12 cellular contexts compared by ENCODE assay signal in the genomic region with DNA sequence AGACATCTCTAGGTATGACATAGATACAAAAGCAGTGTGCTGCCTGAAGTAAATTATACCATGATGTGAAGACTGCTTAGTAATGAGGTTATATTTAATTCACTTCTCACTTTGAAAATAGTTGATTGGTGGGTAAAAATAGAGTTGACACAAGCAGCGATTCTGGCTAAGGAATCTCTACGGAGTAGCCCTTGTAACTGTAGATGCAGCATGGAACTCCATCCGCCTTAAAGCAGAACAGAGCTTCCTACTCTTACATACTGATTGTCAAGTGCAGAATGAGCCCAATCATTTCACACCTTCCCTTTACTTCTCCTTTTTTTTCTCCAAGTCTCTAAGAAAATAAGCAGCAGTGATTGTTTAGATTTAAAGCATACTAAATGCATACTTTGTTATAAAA.
DNase-seq lines count a peak whose midpoint lies in the region; ATAC-seq and TF ChIP-seq lines count a peak whose summit lies in the region.
"Had no signal": no experiment of that assay in that cellular context is flagged by ENCODE, and none has a peak within 500 bp of the region (broad histone marks: within the 10 kb centered on the region; RNA-seq: fewer than 3 reads in every experiment).

No MANE protein-coding gene starts in this region.

- no peaks in the 10 kb centered on the region for H3K9me3 ChIP-seq in osteoblast (ENCODE audit: low read depth, low read length)
- H3K9me3 ChIP-seq: HAP-1 had no signal

- no peaks in the 10 kb centered on the region for H3K4me1 ChIP-seq in osteoblast (ENCODE audit: insufficient read depth, low read length)
- H3K4me1 ChIP-seq: HAP-1 had no signal

- no peak overlapping the region for H3K4me3 ChIP-seq in osteoblast (ENCODE audit: insufficient read depth, low read length)
- H3K4me3 ChIP-seq: HAP-1 had no signal

- ATAC-seq in HG02870 (IDR thresholded peaks at IDR 0.05; ENCODE audit: unreplicated experiment) (peak; percentile 43), HG03520 (IDR thresholded peaks at IDR 0.05; ENCODE audit: unreplicated experiment) (peak; percentile 49), left lobe of liver (no peak)

- no peak overlapping the region for H2AFZ ChIP-seq in osteoblast (ENCODE audit: low read length)

- no peak overlapping the region for H3K4me2 ChIP-seq in osteoblast (ENCODE audit: insufficient read depth, low read length)

- no peaks in the 10 kb centered on the region for H3K79me2 ChIP-seq in osteoblast (ENCODE audit: insufficient read depth, low read length)

- no peaks in the 10 kb centered on the region for H4K20me1 ChIP-seq in osteoblast (ENCODE audit: insufficient read depth, low read length)

- no peak for TF ChIP-seq CTCF in osteoblast (IDR thresholded peaks at IDR 0.05; ENCODE audit: extremely low read depth, low read depth, low read length)

- no peaks in the 10 kb centered on the region for H3K36me3 ChIP-seq in osteoblast (ENCODE audit: insufficient read depth, low read length)
- H3K36me3 ChIP-seq: HAP-1 had no signal

- no peaks in the 10 kb centered on the region for H3K27me3 ChIP-seq in osteoblast (ENCODE audit: insufficient read depth, low read length)

- DNase-seq in NOMO-1 treated with dmso at 0.1 percent for 144 hours (lab: John Stamatoyannopoulos, UW; ENCODE audit: unreplicated experiment) (peak; percentile 2), putamen (ENCODE audit: low spot score) (peak; percentile 5), osteoblast (ENCODE audit: insufficient read length, low spot score, missing footprints) (no peak), left lobe of liver (ENCODE audit: low spot score) (no peak)
- DNase-seq in stimulated activated CD4-positive, alpha-beta T cell treated with anti-CD3 and anti-CD28 coated beads, Interleukin-4, amount 100 ng/mL, for 1 hour, result no peak
- DNase-seq: C1 segment of cervical spinal cord; Calu3; CD4-positive, alpha-beta T cell; DMS 273 treated with DMSO at 0.1 percent for 48 hours had no signal

- H3K27ac ChIP-seq in osteoblast (ENCODE audit: low read depth, low read length), result no peak overlapping the region

Comparison
In these comparisons a context has a peak if more than half of its experiments do, and no peak if none do; other contexts are left out.
1. DNase-seq: peak in NOMO-1 treated with dmso at 0.1 percent for 144 hours (single experiment) and putamen (single experiment); none in stimulated activated CD4-positive, alpha-beta T cell treated with anti-CD3 and anti-CD28 coated beads, Interleukin-4, amount 100 ng/mL, for 1 hour (single experiment), osteoblast (single experiment) and left lobe of liver (single experiment).